In the genomic region with DNA sequence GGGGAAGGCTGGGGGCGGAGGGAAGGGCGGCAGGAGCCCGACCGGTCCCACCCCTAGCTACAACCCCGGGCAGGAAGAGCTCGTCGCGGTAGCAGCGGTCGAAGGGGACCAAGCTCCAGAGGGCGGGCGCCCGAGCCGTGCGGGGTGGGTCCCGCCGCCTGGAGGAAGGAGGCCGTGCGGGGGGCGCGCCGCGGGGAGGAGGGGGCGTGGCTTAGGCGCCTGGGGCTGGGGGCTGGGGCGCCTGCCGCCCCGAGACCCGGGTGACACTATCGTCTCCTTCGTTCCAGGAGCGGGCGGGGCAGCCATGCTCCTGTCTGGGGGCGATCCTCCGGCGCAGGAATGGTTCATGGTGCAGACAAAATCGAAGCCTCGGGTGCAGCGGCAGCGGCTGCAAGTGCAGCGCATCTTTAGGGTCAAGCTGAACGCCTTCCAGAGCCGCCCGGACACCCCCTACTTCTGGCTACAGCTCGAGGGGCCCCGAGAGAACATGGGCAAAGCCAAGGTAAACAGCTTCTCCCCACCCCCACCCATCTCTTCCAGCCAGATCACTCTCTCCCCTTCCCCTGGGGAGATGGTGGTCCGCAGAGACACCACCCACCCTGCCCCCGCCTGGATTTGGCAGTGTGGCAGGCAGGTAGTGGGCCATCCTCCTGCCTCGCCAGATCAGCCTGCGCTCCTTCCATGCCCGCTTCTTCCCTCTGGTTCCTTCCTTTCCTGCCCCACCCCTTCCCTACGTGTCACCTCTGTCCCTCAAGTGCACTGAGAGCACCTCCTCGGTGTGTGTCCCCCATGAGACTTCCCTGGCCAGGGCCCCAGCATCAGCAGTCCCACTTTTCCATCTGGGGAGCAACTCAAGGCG, we compare ENCODE assay signal across 8 cellular contexts. TPM values are rescaled to one million over a fixed set of nuclear protein-coding genes. Genes with fewer than 3 reads are reported as not detected.
DNase-seq lines count a peak whose midpoint lies in the region; ATAC-seq and TF ChIP-seq lines count a peak whose summit lies in the region.

A gene (plus strand): TSS at position 61 of the 859 bp plus-strand sequence. CDS start 244 bp downstream, at position 305.

- H3K9ac ChIP-seq in NT2/D1 (ENCODE audit: insufficient read length, low read depth) (peak within 1 kb of the TSS; percentile 72), trophoblast cell (ENCODE audit: low read length) (peak within 1 kb of the TSS; percentile 55)

- DNase-seq in ELR (ENCODE audit: low read depth) (peak; percentile 38), NT2/D1 (ENCODE audit: low read depth, low spot score) (no peak), adrenal gland (peak in 5 of 7 donors; percentile 35 to 53 (median 40)), left ventricle myocardium inferior (peak; percentile 78), trophoblast cell (peak in 1 of 2 donors; percentile 35), GM10248 (ENCODE audit: extremely low spot score) (no peak)

- no peaks in the 10 kb centered on the region for H3K27me3 ChIP-seq in NT2/D1 (ENCODE audit: insufficient read depth, insufficient read length)
- no peaks in the 10 kb centered on the region for H3K27me3 ChIP-seq in adrenal gland
- no peaks in the 10 kb centered on the region for H3K27me3 ChIP-seq in left ventricle myocardium inferior (ENCODE audit: low read depth)
- H3K27me3 ChIP-seq in trophoblast cell (ENCODE audit: insufficient read depth, low read length): no peaks in the 10 kb centered on the region

- H4K8ac ChIP-seq in trophoblast cell (ENCODE audit: low read depth, low read length): peak within 1 kb of the TSS; percentile 38

- H3K14ac ChIP-seq in trophoblast cell (ENCODE audit: low read length): peak within 1 kb of the TSS; percentile 74

- CTCF ChIA-PET in GM10248 (lab: Yijun Ruan, JAX): interaction anchor here (0.7 to 1.6 kb wide), 4 partner anchors 12 to 70 kb away, joined by 3 to 4 read pairs (median 4); no protein-coding TSS in a partner anchor

- no peak for ATAC-seq in HG03460 (IDR thresholded peaks at IDR 0.05; ENCODE audit: unreplicated experiment)
- ATAC-seq in GM19324 (IDR thresholded peaks at IDR 0.05; ENCODE audit: low FRiP score, unreplicated experiment): no peak

- peaks cover 7% of the 10 kb centered on the region for H3K79me2 ChIP-seq in trophoblast cell (ENCODE audit: control insufficient read depth, insufficient read depth, low read length, poor library complexity)

- H3K4me1 ChIP-seq in NT2/D1 (ENCODE audit: insufficient read depth, insufficient read length): peaks cover 10% of the 10 kb centered on the region
- H3K4me1 ChIP-seq in adrenal gland (replicated peaks in 1 of 2): peaks cover 8 to 37% of the 10 kb centered on the region in 2 donors
- H3K4me1 ChIP-seq in left ventricle myocardium inferior: peaks cover 68% of the 10 kb centered on the region
- peaks cover 27 to 39% of the 10 kb centered on the region in 2 experiments for H3K4me1 ChIP-seq in trophoblast cell (ENCODE audit: control insufficient read depth in 1 of 2, insufficient read depth in 2 of 2, low read length in 2 of 2)

- H2BK120ac ChIP-seq in trophoblast cell (ENCODE audit: insufficient read depth, low read length, poor library complexity): peak within 1 kb of the TSS; percentile 18

- H2BK5ac ChIP-seq in trophoblast cell (ENCODE audit: low read depth, low read length, poor library complexity): no peak within 1 kb of the TSS

- H3K18ac ChIP-seq in trophoblast cell (ENCODE audit: low read length): peak within 1 kb of the TSS; percentile 60

- peak within 1 kb of the TSS; percentile 42 for H2AFZ ChIP-seq in trophoblast cell (ENCODE audit: insufficient read depth, low read length, poor library complexity)

- peak within 1 kb of the TSS; percentile 86 for H4K91ac ChIP-seq in trophoblast cell (ENCODE audit: low read depth, low read length)

- H3K23ac ChIP-seq in trophoblast cell (ENCODE audit: low read length): no peak within 1 kb of the TSS

- peak within 1 kb of the TSS; percentile 46 for H3K4ac ChIP-seq in trophoblast cell (ENCODE audit: low read depth, low read length)

- H2AK5ac ChIP-seq in trophoblast cell (ENCODE audit: low read length): peak within 1 kb of the TSS; percentile 57

- no peak for TF ChIP-seq POLR2A in adrenal gland (IDR thresholded peaks at IDR 0.05)

- POLR2A ChIA-PET in GM10248 (lab: Yijun Ruan, JAX): no interaction called here

- peak within 1 kb of the TSS; percentile 58 for H4K12ac ChIP-seq in trophoblast cell (ENCODE audit: low read depth, low read length)

- peaks cover 20% of the 10 kb centered on the region for H3K79me1 ChIP-seq in trophoblast cell (ENCODE audit: low read length)

- H2BK12ac ChIP-seq in trophoblast cell (ENCODE audit: low read length): peak within 1 kb of the TSS; percentile 13

- peak within 1 kb of the TSS; percentile 88 for H3K4me2 ChIP-seq in trophoblast cell (ENCODE audit: low read length)

- TF ChIP-seq CTCF in adrenal gland (IDR thresholded peaks at IDR 0.05) (no peak), left ventricle myocardium inferior (IDR thresholded peaks at IDR 0.05; ENCODE audit: borderline replicate concordance) (no peak), GM10248 (IDR thresholded peaks at IDR 0.05; ENCODE audit: control extremely low read depth, extremely low read depth, low read depth, missing control alignments) (no peak)

- 8 to 46% (median 19%) methylated on average over 8 to 53 of the region's 54 CpGs for WGBS in adrenal gland, 4 donors
- WGBS in trophoblast cell (ENCODE audit: extremely low coverage, insufficient coverage, insufficient read length): no CpG with 5 or more reads among the region's 54 CpGs

- H3K9me3 ChIP-seq in NT2/D1 (ENCODE audit: insufficient read depth, low read length) (no peaks in the 10 kb centered on the region), adrenal gland (replicated peaks in 1 of 3) (no peaks in the 10 kb centered on the region), left ventricle myocardium inferior (replicated peaks) (no peaks in the 10 kb centered on the region), trophoblast cell (ENCODE audit: insufficient read depth, low read depth, low read length) (no peaks in the 10 kb centered on the region)

- H3K4me3 ChIP-seq in NT2/D1 (ENCODE audit: insufficient read length, low read depth) (peak within 1 kb of the TSS; percentile 55), adrenal gland (peak within 1 kb of the TSS in 2 of 4 donors; percentile 41 to 88), left ventricle myocardium inferior (peak within 1 kb of the TSS; percentile 75), trophoblast cell (ENCODE audit: low read depth, low read length) (peak within 1 kb of the TSS; percentile 76)

- peak within 1 kb of the TSS in 3 of 5 donors; percentile 10 to 82 (median 56) for H3K27ac ChIP-seq in adrenal gland
- peak within 1 kb of the TSS; percentile 87 for H3K27ac ChIP-seq in left ventricle myocardium inferior (replicated peaks)
- H3K27ac ChIP-seq in trophoblast cell (ENCODE audit: low read depth, low read length): peak within 1 kb of the TSS; percentile 18

- intact Hi-C loops in adrenal gland (cut with DNase I) (no loop called here), left ventricle myocardium inferior (cut with micrococcal nuclease) (no loop called here)

- H3K36me3 ChIP-seq in NT2/D1 (ENCODE audit: insufficient read depth, insufficient read length, low read length): no peaks in the 10 kb centered on the region
- no peaks in the 10 kb centered on the region for H3K36me3 ChIP-seq in adrenal gland (replicated peaks in 1 of 2)
- no peaks in the 10 kb centered on the region for H3K36me3 ChIP-seq in left ventricle myocardium inferior
- H3K36me3 ChIP-seq in trophoblast cell (ENCODE audit: control insufficient read depth in 1 of 2, insufficient read depth in 2 of 2, low read length in 2 of 2): no peaks in the 10 kb centered on the region

RNA-seq across cellular contexts. Expression of the gene that starts here (rescaled TPM):
- total RNA-seq in adrenal gland (10 to 100 TPM in 1 of 8 donors, 1 to 10 TPM in 7; 6.0 to 11.0 (median 7.0) TPM), left ventricle myocardium inferior (8.0 TPM)
- polyA plus RNA-seq in adrenal gland: 1 to 10 TPM; 2.2 to 6.1 (median 3.4) TPM
- polyA plus RNA-seq in trophoblast cell (2013): 28.6 and 29.2 TPM in 2 replicates

Comparison
In these comparisons a context has a peak if more than half of its experiments do, and no peak if none do; other contexts are left out.
1. DNase-seq: peak in ELR (single experiment), adrenal gland (5 of 7) and left ventricle myocardium inferior (single experiment); none in NT2/D1 (single experiment) and GM10248 (single experiment).
2. H3K27ac ChIP-seq: peak in every context shown above with its lines; median percentile 87 in left ventricle myocardium inferior; 56 in adrenal gland; 18 in trophoblast cell.